ENCODE assay signal across 9 cellular contexts in genomic region chr3:179069762-179070390, GRCh38. TPM values are rescaled to one million over a fixed set of nuclear protein-coding genes. Genes with fewer than 3 reads are reported as not detected.
DNase-seq lines count a peak whose midpoint lies in the region; FAIRE-seq and TF ChIP-seq lines count a peak whose summit lies in the region.
"Had no signal": no experiment of that assay in that cellular context is flagged by ENCODE, and none has a peak within 500 bp of the region (broad histone marks: within the 10 kb centered on the region; RNA-seq: fewer than 3 reads in every experiment).

No MANE protein-coding gene starts in this region.

- peak; percentile 23 for DNase-seq in NCI-H1105 (lab: John Stamatoyannopoulos, UW)
- DNase-seq in astrocyte of the hippocampus (ENCODE audit: low read depth, low spot score) = peak; percentile 69
- no peak for DNase-seq in SKM-1 treated with dmso at 0.1 percent for 144 hours (lab: John Stamatoyannopoulos, UW; ENCODE audit: unreplicated experiment)
- DNase-seq in NCI-H2029 (lab: John Stamatoyannopoulos, UW) = no peak
- DNase-seq in effector CD8-positive, alpha-beta T cell (lab: John Stamatoyannopoulos, UW) = no peak
- no peak for DNase-seq in Calu3

- H3K9me3 Mint-ChIP-seq in nephron (no peaks in the 10 kb centered on the region), Calu3 (ENCODE audit: low read depth, unreplicated experiment) (no peaks in the 10 kb centered on the region)

- H3K4me3 Mint-ChIP-seq in nephron (peak overlapping the region; percentile 50 to 77 (median 70)), Calu3 (ENCODE audit: low read depth, unreplicated experiment) (no peak overlapping the region)

- H3K4me1 Mint-ChIP-seq in nephron = peaks cover 27% of the 10 kb centered on the region
- peaks cover 26% of the 10 kb centered on the region for H3K4me1 Mint-ChIP-seq in Calu3 (ENCODE audit: low read depth, unreplicated experiment)

- H3K36me3 Mint-ChIP-seq in nephron (ENCODE audit: low read depth) (peaks cover 17% of the 10 kb centered on the region), Calu3 (ENCODE audit: insufficient read depth, unreplicated experiment) (peaks cover 16% of the 10 kb centered on the region)

- FAIRE-seq in G401.6 (lab: Jason Lieb, UNC) = peak; percentile 54
- FAIRE-seq: islet of Langerhans had no signal

- TF ChIP-seq CTCF in nephron (IDR thresholded peaks at IDR 0.05; ENCODE audit: unreplicated experiment in 3 of 3) = no peak
- no peak for TF ChIP-seq CTCF in Calu3 (IDR thresholded peaks at IDR 0.05; ENCODE audit: unreplicated experiment)

- H3K27me3 Mint-ChIP-seq in nephron (ENCODE audit: low read depth) (no peaks in the 10 kb centered on the region), Calu3 (ENCODE audit: unreplicated experiment) (no peaks in the 10 kb centered on the region)

- intact Hi-C loops in Calu3 (cut with micrococcal nuclease; ENCODE audit: unreplicated experiment) = loop anchor here (1.0 to 10.0 kb wide), 4 partner anchors 55 to 485 kb away; partner anchors contain the start of gene PIK3CA

- BruUV-seq in Calu3 (replicated peaks; lab: Mats Ljungman, UMichigan) = no TSS peak

- CTCF ChIA-PET in Calu3 (lab: Charles Lee) = no interaction called here

- H3K27ac Mint-ChIP-seq in nephron (no peak overlapping the region), Calu3 (ENCODE audit: unreplicated experiment) (no peak overlapping the region)

RNA-seq across cellular contexts. Expression of gene ZMAT3, which starts 1.7 kb away (rescaled TPM):
- total RNA-seq in Calu3 (2022) = 10.5 and 12.1 TPM in 2 replicates

Comparison
In these comparisons a context has a peak if more than half of its experiments do, and no peak if none do; other contexts are left out.
1. DNase-seq: peak in NCI-H1105 (single experiment) and astrocyte of the hippocampus (single experiment); none in SKM-1 treated with dmso at 0.1 percent for 144 hours (single experiment), NCI-H2029 (single experiment), effector CD8-positive, alpha-beta T cell (single experiment) and Calu3 (single experiment).